9 cellular contexts compared by ENCODE assay signal in the genomic region with DNA sequence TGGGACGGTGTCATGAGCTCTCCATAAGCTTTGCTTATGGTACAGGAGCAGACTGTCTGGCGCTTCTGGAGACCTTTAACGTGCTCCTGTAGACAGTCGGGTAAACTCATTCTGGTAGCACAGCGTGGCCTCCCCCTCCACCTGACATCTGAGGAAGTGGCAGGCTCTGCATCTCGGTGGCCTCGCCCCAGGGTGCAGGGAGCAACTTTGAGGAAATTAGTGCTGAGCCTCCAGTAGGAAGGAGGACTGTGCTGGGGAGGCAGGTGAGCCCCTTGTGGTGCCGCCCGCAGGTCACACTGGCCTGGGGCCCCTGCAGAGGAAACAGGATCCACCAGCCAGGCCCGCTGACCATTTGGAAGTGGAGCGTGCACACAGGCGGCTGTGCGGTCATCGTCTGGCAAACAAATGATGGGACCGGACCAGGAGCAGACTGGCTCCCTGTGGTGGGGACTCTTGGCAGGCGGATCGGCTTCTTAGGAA. TPM values are rescaled to one million over a fixed set of nuclear protein-coding genes. Genes with fewer than 3 reads are reported as not detected.
DNase-seq lines count a peak whose midpoint lies in the region; ATAC-seq and TF ChIP-seq lines count a peak whose summit lies in the region.
"Had no signal": no experiment of that assay in that cellular context is flagged by ENCODE, and none has a peak within 500 bp of the region (broad histone marks: within the 10 kb centered on the region; RNA-seq: fewer than 3 reads in every experiment).

No MANE protein-coding gene starts in this region.

- DNase-seq in Ammon's horn (ENCODE audit: low spot score): peak; percentile 68
- DNase-seq in M059J (ENCODE audit: low read depth): peak; percentile 95
- peak; percentile 91 for DNase-seq in brain microvascular endothelial cell
- DNase-seq in mucosa of gallbladder (ENCODE audit: low spot score): no peak
- DNase-seq in T1000 (lab: John Stamatoyannopoulos, UW): no peak
- no peak for DNase-seq in inferior parietal cortex (ENCODE audit: extremely low spot score)
- DNase-seq in effector memory CD8-positive, alpha-beta T cell: no peak

- H3K27me3 Mint-ChIP-seq in effector memory CD8-positive, alpha-beta T cell: no peaks in the 10 kb centered on the region

- peaks cover 5 to 7% of the 10 kb centered on the region in 2 donors for H3K4me1 Mint-ChIP-seq in effector memory CD8-positive, alpha-beta T cell (ENCODE audit: low read depth in 2 of 2)

- no peak overlapping the region for H3K4me3 Mint-ChIP-seq in effector memory CD8-positive, alpha-beta T cell

- peak overlapping the region; percentile 99 for H3K27ac ChIP-seq in brain microvascular endothelial cell
- peak overlapping the region; percentile 98 for H3K27ac ChIP-seq in mesodermal cell (ENCODE audit: low read depth, low read length, severe bottlenecking)

- 89 to 91% methylated on average over 15 to 17 of the region's 17 CpGs for WGBS in mesodermal cell (ENCODE audit: insufficient coverage in 2 of 2), 2 experiments

- in situ Hi-C loops in brain microvascular endothelial cell (cut with HindIII; ENCODE audit: low pct_ligation_motif_present, low sequenced_read_pairs): no loop called here

- H3K27ac Mint-ChIP-seq in effector memory CD8-positive, alpha-beta T cell: no peak overlapping the region

- H3K36me3 Mint-ChIP-seq in effector memory CD8-positive, alpha-beta T cell (ENCODE audit: insufficient read depth): peaks cover 20% of the 10 kb centered on the region

- H3K36me3 ChIP-seq in brain microvascular endothelial cell (replicated peaks) (peaks cover 56% of the 10 kb centered on the region), mesodermal cell (ENCODE audit: control insufficient read depth, insufficient read depth, low read length) (peaks cover 32% of the 10 kb centered on the region)

- ATAC-seq in effector memory CD8-positive, alpha-beta T cell (replicated peaks): no peak

- TF ChIP-seq CTCF in brain microvascular endothelial cell (IDR thresholded peaks at IDR 0.05; ENCODE audit: low read depth, low read length, missing control alignments): no peak

- H3K4me1 ChIP-seq in mesodermal cell (ENCODE audit: control insufficient read depth, insufficient read depth, low read length, poor library complexity, severe bottlenecking): peaks cover 65% of the 10 kb centered on the region

- H3K4me3 ChIP-seq in brain microvascular endothelial cell (ENCODE audit: low read depth, low read length) (no peak overlapping the region), mesodermal cell (ENCODE audit: extremely low read depth, insufficient read depth, low read length, poor library complexity, severe bottlenecking) (no peak overlapping the region)
- H3K4me3 ChIP-seq: skin epidermis had no signal

- no peaks in the 10 kb centered on the region for H3K9me3 ChIP-seq in mesodermal cell (ENCODE audit: control insufficient read depth, low read length)

- H3K27me3 ChIP-seq in brain microvascular endothelial cell (replicated peaks): no peaks in the 10 kb centered on the region

- peaks cover 0 to 5% of the 10 kb centered on the region in 2 donors for H3K9me3 Mint-ChIP-seq in effector memory CD8-positive, alpha-beta T cell

RNA-seq across cellular contexts. Expression of a gene that starts 57.9 kb away (rescaled TPM):
- total RNA-seq in M059J (2014; rRNA removed; shearing (Covaris generic)): 40.3 and 50.4 TPM in 2 replicates
- 12.6 TPM for polyA plus RNA-seq in mesodermal cell (2013, experiment 1 of 2)
- 9.9 TPM for polyA plus RNA-seq in mesodermal cell (2013, experiment 2 of 2)
- 26.8 TPM for total RNA-seq in mucosa of gallbladder

Comparison
In these comparisons a context has a peak if more than half of its experiments do, and no peak if none do; other contexts are left out.
1. DNase-seq: peak in Ammon's horn (single experiment), M059J (single experiment) and brain microvascular endothelial cell (single experiment); none in mucosa of gallbladder (single experiment), T1000 (single experiment), inferior parietal cortex (single experiment) and effector memory CD8-positive, alpha-beta T cell (0 of 3).